Comparison of ENCODE assay signal across 8 cellular contexts in genomic region chr2:159612255-159612901, GRCh38. TPM values are rescaled to one million over a fixed set of nuclear protein-coding genes. Genes with fewer than 3 reads are reported as not detected.
DNase-seq lines count a peak whose midpoint lies in the region; ATAC-seq and TF ChIP-seq lines count a peak whose summit lies in the region.

No MANE protein-coding gene starts in this region.

- H3K9me3 ChIP-seq in neural cell (ENCODE audit: low read length) = no peaks in the 10 kb centered on the region

- intact Hi-C loops in activated CD8-positive, alpha-beta T cell treated with anti-CD3 and anti-CD28 coated beads for 36 hours (cut with micrococcal nuclease) = no loop called here

- DNase-seq in Daoy (ENCODE audit: low read depth) = peak; percentile 7
- peak; percentile 20 for DNase-seq in NCI-H2081 treated with DMSO at 0.1 percent for 48 hours (lab: John Stamatoyannopoulos, UW)
- DNase-seq in chondrocyte (ENCODE audit: low spot score) = no peak
- DNase-seq in NCI-H1048 (lab: John Stamatoyannopoulos, UW) = no peak
- no peak for DNase-seq in NCI-H128 (lab: John Stamatoyannopoulos, UW; ENCODE audit: unreplicated experiment)
- no peak for DNase-seq in activated CD8-positive, alpha-beta T cell treated with anti-CD3 and anti-CD28 coated beads for 36 hours

- peak overlapping the region; percentile 97 for H3K27ac Mint-ChIP-seq in chondrocyte (ENCODE audit: unreplicated experiment)
- no peak overlapping the region for H3K27ac Mint-ChIP-seq in activated CD8-positive, alpha-beta T cell treated with anti-CD3 and anti-CD28 coated beads for 36 hours

- H3K4me3 Mint-ChIP-seq in chondrocyte (ENCODE audit: unreplicated experiment) = peak overlapping the region; percentile 29
- no peak overlapping the region for H3K4me3 Mint-ChIP-seq in activated CD8-positive, alpha-beta T cell treated with anti-CD3 and anti-CD28 coated beads for 36 hours

- ATAC-seq in GM18870 (IDR thresholded peaks at IDR 0.05; ENCODE audit: unreplicated experiment) = no peak
- no peak for ATAC-seq in activated CD8-positive, alpha-beta T cell treated with anti-CD3 and anti-CD28 coated beads for 36 hours

- POLR2A ChIA-PET in activated CD8-positive, alpha-beta T cell treated with anti-CD3 and anti-CD28 coated beads for 36 hours (lab: Charles Lee) = interaction anchor here (0.6 kb wide), 1 partner anchor 12 kb away, joined by 3 read pairs; no protein-coding TSS in a partner anchor

- H3K27me3 Mint-ChIP-seq in chondrocyte (ENCODE audit: low read depth) = no peaks in the 10 kb centered on the region
- peaks cover 15% of the 10 kb centered on the region for H3K27me3 Mint-ChIP-seq in activated CD8-positive, alpha-beta T cell treated with anti-CD3 and anti-CD28 coated beads for 36 hours

- H3K9ac ChIP-seq in neural cell (ENCODE audit: low read length) = peak overlapping the region; percentile 94

- H3K27me3 ChIP-seq in neural cell (ENCODE audit: insufficient read depth, low read depth, low read length) = no peaks in the 10 kb centered on the region

- H3K36me3 Mint-ChIP-seq in chondrocyte (ENCODE audit: low read depth) = no peaks in the 10 kb centered on the region
- no peaks in the 10 kb centered on the region for H3K36me3 Mint-ChIP-seq in activated CD8-positive, alpha-beta T cell treated with anti-CD3 and anti-CD28 coated beads for 36 hours (ENCODE audit: low read depth)

- peaks cover 71% of the 10 kb centered on the region for H3K79me2 ChIP-seq in neural cell (replicated peaks; ENCODE audit: insufficient read depth, low read length)

- H4K20me1 ChIP-seq in neural cell (ENCODE audit: insufficient read depth) = no peaks in the 10 kb centered on the region

- TF ChIP-seq EP300 in neural cell (conservative IDR thresholded peaks at IDR 0.05; ENCODE audit: poor library complexity, severe bottlenecking) = peak; percentile 91

- no peaks in the 10 kb centered on the region for H3K9me2 ChIP-seq in neural cell (ENCODE audit: insufficient read depth, low read length)

- peaks cover 4% of the 10 kb centered on the region for H3F3A ChIP-seq in neural cell (ENCODE audit: insufficient read depth, low read length, poor library complexity, severe bottlenecking)

- H3K4me3 ChIP-seq in neural cell (ENCODE audit: low read length) = peak overlapping the region; percentile 77

- H3K27ac ChIP-seq in neural cell (ENCODE audit: low read length) = peak overlapping the region; percentile 95

- no peaks in the 10 kb centered on the region for H3K36me3 ChIP-seq in neural cell (ENCODE audit: insufficient read depth, low read length)

- no peaks in the 10 kb centered on the region for H3K9me3 Mint-ChIP-seq in chondrocyte (ENCODE audit: low read depth)
- H3K9me3 Mint-ChIP-seq in activated CD8-positive, alpha-beta T cell treated with anti-CD3 and anti-CD28 coated beads for 36 hours = no peaks in the 10 kb centered on the region

- no peak overlapping the region for H2AFZ ChIP-seq in neural cell (ENCODE audit: low read depth, low read length)

- CTCF ChIA-PET in activated CD8-positive, alpha-beta T cell treated with anti-CD3 and anti-CD28 coated beads for 36 hours (lab: Charles Lee) = interaction anchor here (0.9 kb wide), 1 partner anchor 72 kb away, joined by 3 read pairs; no protein-coding TSS in a partner anchor

- TF ChIP-seq CTCF in chondrocyte (IDR thresholded peaks at IDR 0.05) (no peak), neural cell (IDR thresholded peaks at IDR 0.05; ENCODE audit: poor library complexity, severe bottlenecking) (no peak)
- no peak for TF ChIP-seq CTCF in activated CD8-positive, alpha-beta T cell treated with anti-CD3 and anti-CD28 coated beads for 36 hours (IDR thresholded peaks at IDR 0.05)

- H3K4me1 Mint-ChIP-seq in chondrocyte (ENCODE audit: low read depth) = peaks cover 38% of the 10 kb centered on the region
- peaks cover 8% of the 10 kb centered on the region for H3K4me1 Mint-ChIP-seq in activated CD8-positive, alpha-beta T cell treated with anti-CD3 and anti-CD28 coated beads for 36 hours (ENCODE audit: low read depth)

- no peak for TF ChIP-seq RAD21 in neural cell (conservative IDR thresholded peaks at IDR 0.05)

- peak overlapping the region; percentile 76 for H3K4me2 ChIP-seq in neural cell (ENCODE audit: low read length)

TF ChIP-seq in neural cell, 6 proteins besides CTCF, POLR2A, EP300 and RAD21:
- TF ChIP-seq, protein P1, sequence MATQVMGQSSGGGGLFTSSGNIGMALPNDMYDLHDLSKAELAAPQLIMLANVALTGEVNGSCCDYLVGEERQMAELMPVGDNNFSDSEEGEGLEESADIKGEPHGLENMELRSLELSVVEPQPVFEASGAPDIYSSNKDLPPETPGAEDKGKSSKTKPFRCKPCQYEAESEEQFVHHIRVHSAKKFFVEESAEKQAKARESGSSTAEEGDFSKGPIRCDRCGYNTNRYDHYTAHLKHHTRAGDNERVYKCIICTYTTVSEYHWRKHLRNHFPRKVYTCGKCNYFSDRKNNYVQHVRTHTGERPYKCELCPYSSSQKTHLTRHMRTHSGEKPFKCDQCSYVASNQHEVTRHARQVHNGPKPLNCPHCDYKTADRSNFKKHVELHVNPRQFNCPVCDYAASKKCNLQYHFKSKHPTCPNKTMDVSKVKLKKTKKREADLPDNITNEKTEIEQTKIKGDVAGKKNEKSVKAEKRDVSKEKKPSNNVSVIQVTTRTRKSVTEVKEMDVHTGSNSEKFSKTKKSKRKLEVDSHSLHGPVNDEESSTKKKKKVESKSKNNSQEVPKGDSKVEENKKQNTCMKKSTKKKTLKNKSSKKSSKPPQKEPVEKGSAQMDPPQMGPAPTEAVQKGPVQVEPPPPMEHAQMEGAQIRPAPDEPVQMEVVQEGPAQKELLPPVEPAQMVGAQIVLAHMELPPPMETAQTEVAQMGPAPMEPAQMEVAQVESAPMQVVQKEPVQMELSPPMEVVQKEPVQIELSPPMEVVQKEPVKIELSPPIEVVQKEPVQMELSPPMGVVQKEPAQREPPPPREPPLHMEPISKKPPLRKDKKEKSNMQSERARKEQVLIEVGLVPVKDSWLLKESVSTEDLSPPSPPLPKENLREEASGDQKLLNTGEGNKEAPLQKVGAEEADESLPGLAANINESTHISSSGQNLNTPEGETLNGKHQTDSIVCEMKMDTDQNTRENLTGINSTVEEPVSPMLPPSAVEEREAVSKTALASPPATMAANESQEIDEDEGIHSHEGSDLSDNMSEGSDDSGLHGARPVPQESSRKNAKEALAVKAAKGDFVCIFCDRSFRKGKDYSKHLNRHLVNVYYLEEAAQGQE (IDR thresholded peaks at IDR 0.05; ENCODE audit: borderline replicate concordance) = peak; percentile 92
- TF ChIP-seq SMC3 (conservative IDR thresholded peaks at IDR 0.05; ENCODE audit: poor library complexity) (no peak), MXI1 (conservative IDR thresholded peaks at IDR 0.05; ENCODE audit: poor library complexity, severe bottlenecking) (peak; percentile 12), TAF1 (IDR thresholded peaks at IDR 0.05; ENCODE audit: low read depth) (peak; percentile 39), POLR2AphosphoS5 (IDR thresholded peaks at IDR 0.05) (peak; percentile 97), EZH2 (IDR thresholded peaks at IDR 0.05; ENCODE audit: borderline replicate concordance, insufficient read depth, low read length, poor library complexity, severe bottlenecking) (no peak)

RNA-seq across cellular contexts. Expression of gene BAZ2B, which starts 4.0 kb away (rescaled TPM):
- 21.5 and 36.1 TPM in 2 replicates for total RNA-seq in Daoy (2014; rRNA removed; shearing (Covaris generic))
- total RNA-seq in chondrocyte = 31.6 to 62.6 TPM (median 37.8 TPM) in 3 replicates
- polyA plus RNA-seq in neural cell = 103 and 150 TPM in 2 replicates
- 502 and 577 TPM in 2 replicates for polyA minus RNA-seq in neural cell
- total RNA-seq in activated CD8-positive, alpha-beta T cell treated with anti-CD3 and anti-CD28 coated beads for 36 hours = 1 to 10 TPM; 7.7 to 8.2 TPM

Comparison
In these comparisons a context has a peak if more than half of its experiments do, and no peak if none do; other contexts are left out.
1. DNase-seq: peak in Daoy (single experiment) and NCI-H2081 treated with DMSO at 0.1 percent for 48 hours (single experiment); none in chondrocyte (single experiment), NCI-H1048 (single experiment), NCI-H128 (single experiment) and activated CD8-positive, alpha-beta T cell treated with anti-CD3 and anti-CD28 coated beads for 36 hours (single experiment).